In the genomic region with DNA sequence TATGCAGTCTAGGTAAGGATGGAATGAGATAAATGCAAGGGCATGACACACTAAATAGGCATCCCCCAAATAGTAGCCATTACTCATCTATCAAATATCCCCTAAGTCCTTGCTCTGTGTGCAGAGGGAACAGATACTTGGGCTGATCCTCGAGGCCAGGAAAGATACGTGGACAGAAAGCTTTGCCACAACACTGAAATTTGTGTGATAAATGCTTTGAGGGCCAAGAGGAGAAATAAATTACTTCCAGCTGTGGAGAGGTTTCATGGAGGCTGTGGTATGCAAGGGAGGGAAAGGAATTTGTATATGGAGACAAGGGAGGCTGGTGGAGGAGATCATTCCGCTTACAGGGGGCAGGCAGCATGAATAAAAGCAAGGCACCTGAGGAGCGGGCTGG, we compare ENCODE assay signal across 8 cellular contexts. TPM values are rescaled to one million over a fixed set of nuclear protein-coding genes. Genes with fewer than 3 reads are reported as not detected.
DNase-seq lines count a peak whose midpoint lies in the region; ATAC-seq and TF ChIP-seq lines count a peak whose summit lies in the region.

No MANE protein-coding gene starts in this region.

- H2AFZ ChIP-seq in fibroblast of lung (ENCODE audit: low read length) = no peak overlapping the region
- peak overlapping the region; percentile 7 for H2AFZ ChIP-seq in neuron (ENCODE audit: low read depth, low read length)

- no peak for TF ChIP-seq CTCF in fibroblast of lung (conservative IDR thresholded peaks at IDR 0.05 in 1 of 2, IDR thresholded peaks at IDR 0.05 in 1 of 2; ENCODE audit: low read depth in 1 of 2, low read length in 2 of 2)

- H3K4me2 ChIP-seq in fibroblast of lung (ENCODE audit: extremely low read depth, insufficient read depth, low read length) = peak overlapping the region; percentile 84

- H3K9me3 ChIP-seq in SJSA1 (replicated peaks) (no peaks in the 10 kb centered on the region), fibroblast of lung (ENCODE audit: control insufficient read depth, insufficient read depth, low read depth, low read length) (no peaks in the 10 kb centered on the region), neuron (ENCODE audit: low read length) (no peaks in the 10 kb centered on the region)

- H3K36me3 ChIP-seq in SJSA1 (peaks cover 23% of the 10 kb centered on the region), fibroblast of lung (ENCODE audit: control insufficient read depth, insufficient read depth, low read length) (no peaks in the 10 kb centered on the region), neuron (ENCODE audit: insufficient read depth, low read length) (peaks cover 4% of the 10 kb centered on the region)

- ATAC-seq in GM18907 (IDR thresholded peaks at IDR 0.05; ENCODE audit: unreplicated experiment) = no peak

- peak overlapping the region; percentile 98 for H3K27ac ChIP-seq in SJSA1
- peak overlapping the region; percentile 93 for H3K27ac ChIP-seq in fibroblast of lung (ENCODE audit: insufficient read depth, low read length)

- H3K9ac ChIP-seq in fibroblast of lung (ENCODE audit: insufficient read depth, low read length) = peak overlapping the region; percentile 59

- no peaks in the 10 kb centered on the region for H3K79me2 ChIP-seq in fibroblast of lung (ENCODE audit: control insufficient read depth, insufficient read depth, low read length)

- DNase-seq in AG08396 (ENCODE audit: low spot score) = peak; percentile 69
- DNase-seq in SJSA1 (ENCODE audit: low read depth in 1 of 2, low spot score in 2 of 2) = peak; percentile 92 to 98
- DNase-seq in fibroblast of lung (ENCODE audit: low read depth in 2 of 2) = peak; percentile 81 to 99
- no peak for DNase-seq in nucleus accumbens (lab: John Stamatoyannopoulos, UW)
- no peak for DNase-seq in NOMO-1 (lab: John Stamatoyannopoulos, UW; ENCODE audit: unreplicated experiment in 2 of 2)
- DNase-seq in OCI-M1 (lab: John Stamatoyannopoulos, UW) = no peak

- H3K27me3 ChIP-seq in SJSA1 (replicated peaks) = no peaks in the 10 kb centered on the region
- H3K27me3 ChIP-seq in fibroblast of lung (ENCODE audit: control insufficient read depth, insufficient read depth, low read length) = no peaks in the 10 kb centered on the region
- H3K27me3 ChIP-seq in neuron (ENCODE audit: insufficient read depth, low read length) = no peaks in the 10 kb centered on the region

- peaks cover 75% of the 10 kb centered on the region for H3K4me1 ChIP-seq in SJSA1 (replicated peaks)
- H3K4me1 ChIP-seq in fibroblast of lung (ENCODE audit: control insufficient read depth, extremely low read depth, insufficient read depth, low read length) = peaks cover 27% of the 10 kb centered on the region
- H3K4me1 ChIP-seq in neuron (ENCODE audit: insufficient read depth, low read length) = peaks cover 9% of the 10 kb centered on the region

- H4K20me1 ChIP-seq in fibroblast of lung (ENCODE audit: control insufficient read depth, extremely low read depth, insufficient read depth, low read length) = no peaks in the 10 kb centered on the region

- H3K4me3 ChIP-seq in SJSA1 = no peak overlapping the region
- H3K4me3 ChIP-seq in fibroblast of lung (replicated peaks in 1 of 4; ENCODE audit: control extremely low read depth in 1 of 4, insufficient read depth in 1 of 4, low read depth in 3 of 4, low read length in 4 of 4) = peak overlapping the region in 1 of 4 experiments; percentile 20
- peak overlapping the region; percentile 3 for H3K4me3 ChIP-seq in neuron (ENCODE audit: low read length)

RNA-seq across cellular contexts. Expression of a gene that starts 18.5 kb away (rescaled TPM):
- total RNA-seq in SJSA1 (2014; rRNA removed; shearing (Covaris generic)) = 101 and 124 TPM in 2 replicates
- 48.5 and 59.9 TPM in 2 replicates for total RNA-seq in fibroblast of lung
- polyA plus RNA-seq in fibroblast of lung = 245 and 375 TPM in 2 replicates
- polyA plus RNA-seq in fibroblast of lung (2012) = 286 and 292 TPM in 2 replicates
- 169 and 197 TPM in 2 replicates for polyA minus RNA-seq in fibroblast of lung (ENCODE audit: low replicate concordance)

RNA-seq across cellular contexts. Expression of a gene that starts 31.8 kb away (rescaled TPM):
- total RNA-seq in SJSA1 (2014; rRNA removed; shearing (Covaris generic)) = 240 and 259 TPM in 2 replicates
- 110 and 132 TPM in 2 replicates for total RNA-seq in fibroblast of lung
- 68.2 and 89.9 TPM in 2 replicates for polyA plus RNA-seq in fibroblast of lung
- polyA plus RNA-seq in fibroblast of lung (2012) = 117 and 143 TPM in 2 replicates
- polyA minus RNA-seq in fibroblast of lung (ENCODE audit: low replicate concordance) = 100.0 and 206 TPM in 2 replicates

RNA-seq across cellular contexts. Expression of a gene that starts 53.2 kb away (rescaled TPM):
- total RNA-seq in SJSA1 (2014; rRNA removed; shearing (Covaris generic)) = 2,833 and 2,882 TPM in 2 replicates
- 408 and 448 TPM in 2 replicates for total RNA-seq in fibroblast of lung
- polyA plus RNA-seq in fibroblast of lung = 3,177 and 6,513 TPM in 2 replicates
- 2,724 and 6,217 TPM in 2 replicates for polyA plus RNA-seq in fibroblast of lung (2012)
- 2,926 and 5,651 TPM in 2 replicates for polyA minus RNA-seq in fibroblast of lung (ENCODE audit: low replicate concordance)

Comparison
In these comparisons a context has a peak if more than half of its experiments do, and no peak if none do; other contexts are left out.
1. DNase-seq: peak in AG08396 (single experiment), SJSA1 (2 of 2) and fibroblast of lung (2 of 2); none in nucleus accumbens (0 of 56), NOMO-1 (0 of 2) and OCI-M1 (single experiment).